Comparison of ENCODE assay signal across 23 cellular contexts in genomic region chr15:47288794-47289193, GRCh38.
"Had no signal": no experiment of that assay in that cellular context is flagged by ENCODE, and none has a peak within 500 bp of the region (broad histone marks: within the 10 kb centered on the region; RNA-seq: fewer than 3 reads in every experiment).

No MANE protein-coding gene starts in this region.

- H3K4me1 ChIP-seq: left ventricle myocardium inferior had no signal

- H3K27me3 ChIP-seq: breast epithelium, ovary, upper lobe of left lung, vagina had no signal

- ATAC-seq: mucosa of descending colon, sciatic nerve had no signal

- H3K27ac ChIP-seq: breast epithelium, left ventricle myocardium inferior, ovary, skin epidermis, upper lobe of left lung, vagina had no signal

- H3K9me3 ChIP-seq: breast epithelium, left ventricle myocardium inferior, mucosa of descending colon, ovary, upper lobe of left lung, vagina had no signal

- H3K4me3 ChIP-seq: breast epithelium, left ventricle myocardium inferior, lung, mucosa of descending colon, ovary, skin epidermis, upper lobe of left lung, vagina had no signal

- DNase-seq: activated CD4-positive, alpha-beta T cell treated with anti-CD3 and anti-CD28 coated beads for 4 hours; activated CD4-positive, alpha-beta T cell treated with anti-CD3 and anti-CD28 coated beads, Interleukin-2, amount 50 U/mL, for 48 hours; activated CD4-positive, CD25-positive, alpha-beta regulatory T cell; activated CD8-positive, alpha-beta memory T cell treated with anti-CD3 and anti-CD28 coated beads for 24 hours; activated gamma-delta T cell; activated naive CD4-positive, alpha-beta T cell treated with anti-CD3 and anti-CD28 coated beads, Interleukin-2, amount 50 U/mL, for 16 hours; activated T-cell treated with anti-CD3 and anti-CD28 coated beads, Interleukin-2, amount 50 U/mL, for 1 hour; amniotic stem cell; central memory CD4-positive, alpha-beta T cell; islet precursor cell; left ventricle myocardium inferior; mucosa of descending colon; ovary; stimulated activated CD4-positive, alpha-beta T cell treated with anti-CD3 and anti-CD28 coated beads, Interleukin-12 subunit alpha, Interleukin-12 subunit beta, amount 100 ng/mL, for 4 hours; stimulated activated CD4-positive, alpha-beta T cell treated with anti-CD3 and anti-CD28 coated beads, Interleukin-4, amount 100 ng/mL, for 1 hour; substantia nigra; T-helper 1 cell; upper lobe of left lung had no signal

- H3K36me3 ChIP-seq: breast epithelium, left ventricle myocardium inferior, ovary, upper lobe of left lung, vagina had no signal
